Comparison of ENCODE assay signal across 13 cellular contexts in the genomic region with DNA sequence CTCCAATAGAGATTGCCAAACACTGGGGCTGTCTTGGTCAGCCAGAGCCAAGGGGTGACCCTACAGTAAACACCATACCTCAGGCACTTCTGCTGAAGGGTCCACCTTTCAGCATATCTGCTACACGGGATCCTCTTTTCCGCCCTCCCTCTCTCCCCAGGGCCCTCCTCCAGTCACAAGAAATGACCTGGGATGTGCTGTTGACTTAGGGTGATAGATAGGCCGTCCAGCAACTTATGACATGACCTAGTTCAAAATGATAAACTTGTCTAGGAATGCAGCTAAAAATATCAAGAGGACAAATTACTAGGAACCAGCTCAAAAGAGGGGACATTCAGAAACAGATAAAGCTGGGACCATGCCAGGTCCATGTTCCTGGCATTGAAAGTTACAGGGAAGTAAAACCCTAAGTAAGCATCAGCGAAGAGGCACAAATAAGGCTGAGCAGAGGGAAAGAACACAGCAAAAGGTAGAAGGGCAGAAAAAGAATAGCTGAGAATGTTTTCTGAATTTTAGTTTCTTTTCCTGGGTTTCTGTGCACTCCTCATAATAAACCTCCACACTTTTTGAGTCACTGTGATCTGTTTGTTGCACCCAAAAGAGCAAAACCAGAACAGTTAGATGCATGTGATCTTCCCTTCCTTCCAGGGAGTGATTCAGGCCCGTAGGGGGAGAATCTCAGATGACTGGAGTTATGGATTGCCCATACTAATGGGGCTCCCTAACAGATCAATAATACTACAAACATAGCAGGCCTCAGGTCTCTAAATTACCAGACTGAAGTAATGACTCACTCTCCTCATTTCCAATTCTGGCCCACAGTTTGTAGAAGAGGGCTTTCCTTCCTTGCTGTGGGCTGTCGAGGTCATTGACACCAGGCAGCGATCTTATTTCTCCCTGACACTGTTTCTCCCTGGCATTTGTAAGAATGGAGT. TPM values are rescaled to one million over a fixed set of nuclear protein-coding genes. Genes with fewer than 3 reads are reported as not detected.
A peak's percentile ranks its signal among the peaks of the same experiment; 100 is the strongest.
DNase-seq lines count a peak whose midpoint lies in the region; TF ChIP-seq lines count a peak whose summit lies in the region.
"Had no signal": no experiment of that assay in that cellular context is flagged by ENCODE, and none has a peak within 500 bp of the region (broad histone marks: within the 10 kb centered on the region; RNA-seq: fewer than 3 reads in every experiment).

No MANE protein-coding gene starts in this region.

- H3K27ac Mint-ChIP-seq in HFFc6 (peak overlapping the region; percentile 9; the same call in 1 of the 2 replicates), CD14-positive monocyte (peak overlapping the region in 1 of 7 donors; percentile 22)
- H3K27ac Mint-ChIP-seq: activated T-cell treated with anti-CD3 and anti-CD28 coated beads, Interleukin-2, amount 50 U/mL, for 24 hours had no signal

- no peaks in the 10 kb centered on the region for H3K36me3 Mint-ChIP-seq in HFFc6 (ENCODE audit: low read depth)
- no peaks in the 10 kb centered on the region for H3K36me3 Mint-ChIP-seq in CD14-positive monocyte
- H3K36me3 Mint-ChIP-seq: naive B cell had no signal

- H3K9me3 ChIP-seq in sigmoid colon: no peaks in the 10 kb centered on the region

- no peak overlapping the region for H3K4me3 Mint-ChIP-seq in HFFc6
- peak overlapping the region in 1 of 2 donors; percentile 35 for H3K4me3 Mint-ChIP-seq in CD14-positive monocyte
- H3K4me3 Mint-ChIP-seq: activated T-cell treated with anti-CD3 and anti-CD28 coated beads, Interleukin-2, amount 50 U/mL, for 24 hours; naive B cell had no signal

- H3K4me1 Mint-ChIP-seq in HFFc6 (ENCODE audit: low read depth): peaks cover 16% of the 10 kb centered on the region
- peaks cover 7% of the 10 kb centered on the region for H3K4me1 Mint-ChIP-seq in CD14-positive monocyte
- H3K4me1 Mint-ChIP-seq: naive B cell had no signal

- 81 to 82% methylated on average over 7 of the region's 7 CpGs for WGBS in sigmoid colon, 2 donors

- TF ChIP-seq CTCF in HFFc6 (IDR thresholded peaks at IDR 0.05): no peak
- TF ChIP-seq CTCF in sigmoid colon (IDR thresholded peaks at IDR 0.05): no peak
- no peak for TF ChIP-seq CTCF in GM20000 (IDR thresholded peaks at IDR 0.05; ENCODE audit: extremely low read depth, missing control alignments)
- no peak for TF ChIP-seq CTCF in CD14-positive monocyte (IDR thresholded peaks at IDR 0.05)

- peaks cover 0 to 34% (median 16%) of the 10 kb centered on the region in 4 donors for H3K4me1 ChIP-seq in sigmoid colon

- no peaks in the 10 kb centered on the region for H3K36me3 ChIP-seq in sigmoid colon

- TF ChIP-seq EP300 in sigmoid colon (IDR thresholded peaks at IDR 0.05): no peak

- TF ChIP-seq POLR2A in sigmoid colon (IDR thresholded peaks at IDR 0.05): no peak

- DNase-seq in HFFc6: no peak
- no peak for DNase-seq in sigmoid colon
- no peak for DNase-seq in SKM-1 treated with dmso at 0.1 percent for 144 hours (lab: John Stamatoyannopoulos, UW; ENCODE audit: unreplicated experiment)
- DNase-seq in GM20000 (ENCODE audit: low spot score): no peak
- no peak for DNase-seq in Kasumi-1 (lab: John Stamatoyannopoulos, UW)
- DNase-seq in CD14-positive monocyte (ENCODE audit: low spot score): no peak
- DNase-seq: activated T-cell treated with anti-CD3 and anti-CD28 coated beads, Interleukin-2, amount 50 U/mL, for 24 hours; DMS79; H7; naive B cell; NCI-H1694 treated with DMSO at 0.1 percent for 48 hours had no signal

- no peak overlapping the region for H3K4me3 ChIP-seq in sigmoid colon

- peak overlapping the region; percentile 41 for H3K27ac ChIP-seq in cingulate gyrus (ENCODE audit: low read depth, low read length)
- H3K27ac ChIP-seq in layer of hippocampus (ENCODE audit: low read depth, low read length): peak overlapping the region; percentile 47
- peak overlapping the region in 3 of 4 donors; percentile 47 to 59 (median 52) for H3K27ac ChIP-seq in sigmoid colon

- intact Hi-C loops in sigmoid colon (cut with DNase I) (no loop called here), CD14-positive monocyte (cut with micrococcal nuclease) (loop anchor here in 1 of 2 donors (10.0 kb wide), 1 partner anchor 46 kb away; the partner anchor contains the start of gene F3)

- H3K9me3 Mint-ChIP-seq in HFFc6: no peaks in the 10 kb centered on the region
- peaks cover 0 to 2% (median 0%) of the 10 kb centered on the region in 7 donors for H3K9me3 Mint-ChIP-seq in CD14-positive monocyte
- H3K9me3 Mint-ChIP-seq: activated T-cell treated with anti-CD3 and anti-CD28 coated beads, Interleukin-2, amount 50 U/mL, for 24 hours; naive B cell had no signal

- H3K27me3 Mint-ChIP-seq in HFFc6 (ENCODE audit: insufficient read depth) (no peaks in the 10 kb centered on the region; the same call in 1 of the 2 replicates), CD14-positive monocyte (ENCODE audit: low read depth in 3 of 3) (peaks cover 0 to 1% (median 0%) of the 10 kb centered on the region in 3 donors)

- no peaks in the 10 kb centered on the region for H3K27me3 ChIP-seq in layer of hippocampus (ENCODE audit: control insufficient read depth, insufficient read depth, low read length)
- H3K27me3 ChIP-seq in sigmoid colon: no peaks in the 10 kb centered on the region

RNA-seq across cellular contexts. Expression of gene F3, which starts 48.9 kb away (rescaled TPM):
- total RNA-seq in HFFc6 (2021; fragmentation: NEBNext Ultra II Directional; extraction: Animal tissue kit (Norgen Biotek cat#: 25700)): 100 to 1,000 TPM; 150 to 457 (median 176) TPM
- total RNA-seq in sigmoid colon: 10 to 100 TPM; 19.3 to 53.7 (median 19.3) TPM
- polyA plus RNA-seq in sigmoid colon (10 to 100 TPM in 2 of 3 donors, 1 to 10 TPM in 1; 9.9 to 22.0 (median 17.4) TPM), CD14-positive monocyte (under 1 TPM; 0.29 to 0.77 TPM)
